ENCODE assay signal across 8 cellular contexts in the genomic region with DNA sequence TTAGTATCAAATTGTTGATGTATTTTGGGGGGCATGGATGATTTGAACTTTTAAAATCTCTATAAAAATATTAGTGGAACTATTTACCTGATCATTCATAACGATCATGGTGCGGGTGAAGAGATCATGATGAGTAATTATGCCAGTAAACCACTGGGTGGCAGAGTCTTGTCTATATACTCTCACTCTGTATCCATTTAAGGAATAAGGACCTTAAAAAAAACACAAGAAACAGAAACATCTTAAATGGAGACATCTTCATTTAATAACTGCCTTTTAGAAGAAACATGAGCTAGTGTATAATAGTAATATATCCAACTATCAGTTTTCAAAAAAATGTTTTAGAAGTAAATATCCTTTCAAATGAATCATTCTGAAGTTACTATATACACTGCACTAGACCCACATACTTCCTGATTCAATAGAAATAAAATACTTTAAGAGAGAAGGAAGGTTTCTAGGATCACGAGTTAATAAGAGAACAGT.
A peak's percentile ranks its signal among the peaks of the same experiment; 100 is the strongest.
DNase-seq lines count a peak whose midpoint lies in the region; ATAC-seq, FAIRE-seq and TF ChIP-seq lines count a peak whose summit lies in the region.

No MANE protein-coding gene starts in this region.

- no peaks in the 10 kb centered on the region for H3K9me3 Mint-ChIP-seq in activated B cell treated with CpG ODN at 0.5 μM for 24 hours

- POLR2A ChIA-PET in activated B cell treated with CpG ODN at 0.5 μM for 24 hours (lab: Charles Lee), result interaction anchor here (0.7 to 1.7 kb wide), 3 partner anchors 50 to 106 kb away, joined by 3 to 4 read pairs (median 4); no protein-coding TSS in a partner anchor

- peak; percentile 70 for FAIRE-seq in frontal cortex (lab: Jason Lieb, UNC)

- ATAC-seq in HG02588 (IDR thresholded peaks at IDR 0.05; ENCODE audit: unreplicated experiment), result peak; percentile 78
- ATAC-seq in activated B cell treated with CpG ODN at 0.5 μM for 24 hours (ENCODE audit: low read depth), result peak; percentile 89
- ATAC-seq in psoas muscle, result peak; percentile 62 to 88 (median 78)

- H3K27me3 Mint-ChIP-seq in activated B cell treated with CpG ODN at 0.5 μM for 24 hours, result no peaks in the 10 kb centered on the region

- peak; percentile 44 for DNase-seq in AG20443 (ENCODE audit: low spot score)
- peak; percentile 50 for DNase-seq in NCI-H1436 (lab: John Stamatoyannopoulos, UW)
- DNase-seq in activated B cell treated with CpG ODN at 0.5 μM for 24 hours, result no peak
- DNase-seq in frontal cortex (ENCODE audit: low spot score in 2 of 2), result peak in 1 of 2 donors; percentile 16
- no peak for DNase-seq in psoas muscle
- no peak for DNase-seq in stimulated activated CD4-positive, alpha-beta T cell treated with anti-CD3 and anti-CD28 coated beads, Interleukin-2, amount 100 ng/mL, for 48 hours

- peak; percentile 49 for TF ChIP-seq CTCF in GM12873 (IDR thresholded peaks at IDR 0.05; ENCODE audit: insufficient read depth, low read depth, low read length, missing control alignments)
- no peak for TF ChIP-seq CTCF in activated B cell treated with CpG ODN at 0.5 μM for 24 hours (IDR thresholded peaks at IDR 0.05)
- peak; percentile 72 for TF ChIP-seq CTCF in psoas muscle (IDR thresholded peaks at IDR 0.05)

- 5 to 15% (median 8%) methylated on average over 3 of the region's 3 CpGs for WGBS in psoas muscle, 3 donors

- H3K36me3 Mint-ChIP-seq in activated B cell treated with CpG ODN at 0.5 μM for 24 hours (ENCODE audit: low read depth), result peaks cover 40% of the 10 kb centered on the region

- no peak overlapping the region for H3K4me3 Mint-ChIP-seq in activated B cell treated with CpG ODN at 0.5 μM for 24 hours

- H3K27ac Mint-ChIP-seq in activated B cell treated with CpG ODN at 0.5 μM for 24 hours, result peak overlapping the region; percentile 41

- no peaks in the 10 kb centered on the region for H3K9me3 ChIP-seq in psoas muscle

- peaks cover 16 to 39% of the 10 kb centered on the region in 2 donors for H3K36me3 ChIP-seq in psoas muscle (ENCODE audit: insufficient read depth in 1 of 2, low read depth in 1 of 2)

- H3K27ac ChIP-seq in psoas muscle, result no peak overlapping the region

- intact Hi-C loops in activated B cell treated with CpG ODN at 0.5 μM for 24 hours (cut with micrococcal nuclease) (loop anchor here (1.0 to 5.0 kb wide), 6 partner anchors 52 to 503 kb away; a partner anchor contains a TSS), psoas muscle (cut with DNase I) (loop anchor here (5.0 to 10.0 kb wide), 5 partner anchors 45 to 600 kb away; no protein-coding TSS in a partner anchor)

- H3K4me1 ChIP-seq in psoas muscle, result peaks cover 3% of the 10 kb centered on the region

- H3K27me3 ChIP-seq in psoas muscle (ENCODE audit: insufficient read depth in 3 of 3, low read length in 2 of 3), result no peaks in the 10 kb centered on the region

- peaks cover 60% of the 10 kb centered on the region for H3K4me1 Mint-ChIP-seq in activated B cell treated with CpG ODN at 0.5 μM for 24 hours

- H3K4me3 ChIP-seq in psoas muscle, result no peak overlapping the region

- CTCF ChIA-PET in activated B cell treated with CpG ODN at 0.5 μM for 24 hours (lab: Charles Lee), result interaction anchor here (0.6 to 6.4 kb wide), 12 partner anchors 17 to 502 kb away, joined by 3 to 66 read pairs (median 4); no protein-coding TSS in a partner anchor

Comparison
In these comparisons a context has a peak if more than half of its experiments do, and no peak if none do; other contexts are left out.
1. DNase-seq: peak in AG20443 (single experiment) and NCI-H1436 (single experiment); none in activated B cell treated with CpG ODN at 0.5 μM for 24 hours (single experiment), psoas muscle (0 of 2) and stimulated activated CD4-positive, alpha-beta T cell treated with anti-CD3 and anti-CD28 coated beads, Interleukin-2, amount 100 ng/mL, for 48 hours (0 of 2).
2. Peak in every context shown above with its lines, with median percentiles within 50 percentile points of each other: ATAC-seq.